ENCODE assay signal across 15 cellular contexts in the genomic region with DNA sequence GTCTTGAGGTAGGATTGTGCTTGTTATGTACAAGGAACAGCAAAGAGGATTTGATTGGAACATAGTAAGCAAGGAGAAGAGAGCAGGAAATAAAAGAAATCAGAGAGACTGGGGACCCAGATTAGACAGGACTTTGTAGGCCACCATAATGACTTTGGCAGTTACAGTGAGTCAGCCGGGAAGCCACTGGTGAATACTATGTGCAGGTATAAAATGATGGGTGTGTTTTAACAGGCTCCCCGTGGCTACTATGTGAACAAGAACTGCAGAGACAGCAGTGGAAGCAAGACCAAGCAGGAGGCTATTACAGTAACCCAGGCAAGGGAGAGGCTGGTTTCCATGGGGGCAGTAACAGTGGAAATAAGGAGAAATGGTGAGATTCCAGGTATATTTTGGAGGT.
"Had no signal": no experiment of that assay in that cellular context is flagged by ENCODE, and none has a peak within 500 bp of the region (broad histone marks: within the 10 kb centered on the region; RNA-seq: fewer than 3 reads in every experiment).

No MANE protein-coding gene starts in this region.

- H3K27ac Mint-ChIP-seq: activated CD4-positive, alpha-beta T cell treated with anti-CD3 and anti-CD28 coated beads, Interleukin-2, amount 10 ng/mL, durations not matched to agents 24 days and 14 days; activated naive CD8-positive, alpha-beta T cell treated with anti-CD3 and anti-CD28 coated beads, Interleukin-2, amount 10 ng/mL, durations not matched to agents 7 days and 5 days; natural killer cell treated with Interleukin-12 subunit alpha and Interleukin-12 subunit beta and Interleukin-15 and Interleukin-18, amount 100 ng/mL, for 72 hours; T-cell had no signal

- DNase-seq: activated CD4-positive, alpha-beta T cell treated with anti-CD3 and anti-CD28 coated beads, Interleukin-2, amount 10 ng/mL, durations not matched to agents 24 days and 14 days; activated CD8-positive, alpha-beta memory T cell treated with anti-CD3 and anti-CD28 coated beads for 24 hours; activated naive CD8-positive, alpha-beta T cell treated with anti-CD3 and anti-CD28 coated beads, Interleukin-2, amount 10 ng/mL, durations not matched to agents 7 days and 5 days; activated T-cell treated with anti-CD3 and anti-CD28 coated beads for 4 hours; anterior cingulate cortex; kidney glomerular epithelial cell; stimulated activated CD4-positive, alpha-beta T cell treated with anti-CD3 and anti-CD28 coated beads, Interleukin-12 subunit alpha, Interleukin-12 subunit beta, amount 100 ng/mL, for 4 hours; stimulated activated naive CD4-positive, alpha-beta T cell treated with Interleukin-2 at 50 U/mL for 16 hours; T-cell; uterus; WERI-Rb-1 had no signal

- ATAC-seq: natural killer cell treated with Interleukin-12 subunit alpha and Interleukin-12 subunit beta and Interleukin-15 and Interleukin-18, amount 100 ng/mL, for 72 hours; sciatic nerve; T-cell had no signal

- H3K27ac ChIP-seq: SK-N-MC, thoracic aorta, uterus, WERI-Rb-1 had no signal

- H3K4me3 ChIP-seq: SK-N-MC, thoracic aorta, uterus had no signal

- H3K4me1 Mint-ChIP-seq: T-cell had no signal

- H3K4me3 Mint-ChIP-seq: activated CD4-positive, alpha-beta T cell treated with anti-CD3 and anti-CD28 coated beads, Interleukin-2, amount 10 ng/mL, durations not matched to agents 24 days and 14 days; activated naive CD8-positive, alpha-beta T cell treated with anti-CD3 and anti-CD28 coated beads, Interleukin-2, amount 10 ng/mL, durations not matched to agents 7 days and 5 days; natural killer cell treated with Interleukin-12 subunit alpha and Interleukin-12 subunit beta and Interleukin-15 and Interleukin-18, amount 100 ng/mL, for 72 hours; T-cell had no signal

- H3K9me3 Mint-ChIP-seq: activated CD4-positive, alpha-beta T cell treated with anti-CD3 and anti-CD28 coated beads, Interleukin-2, amount 10 ng/mL, durations not matched to agents 24 days and 14 days; activated naive CD8-positive, alpha-beta T cell treated with anti-CD3 and anti-CD28 coated beads, Interleukin-2, amount 10 ng/mL, durations not matched to agents 7 days and 5 days; natural killer cell treated with Interleukin-12 subunit alpha and Interleukin-12 subunit beta and Interleukin-15 and Interleukin-18, amount 100 ng/mL, for 72 hours; T-cell had no signal

- H3K27me3 ChIP-seq: uterus had no signal

- H3K27me3 Mint-ChIP-seq: activated CD4-positive, alpha-beta T cell treated with anti-CD3 and anti-CD28 coated beads, Interleukin-2, amount 10 ng/mL, durations not matched to agents 24 days and 14 days; activated naive CD8-positive, alpha-beta T cell treated with anti-CD3 and anti-CD28 coated beads, Interleukin-2, amount 10 ng/mL, durations not matched to agents 7 days and 5 days; natural killer cell treated with Interleukin-12 subunit alpha and Interleukin-12 subunit beta and Interleukin-15 and Interleukin-18, amount 100 ng/mL, for 72 hours; T-cell had no signal

- H3K36me3 ChIP-seq: uterus had no signal
